1 cellular context compared by ENCODE assay signal in genomic region chr20:63696311-63696627, GRCh38.
TF ChIP-seq lines count a peak whose summit lies in the region.

No MANE protein-coding gene starts in this region.

TF ChIP-seq in HEK293, 187 proteins besides CTCF, POLR2A, EP300 and RAD21 (continued from another document):
- TF ChIP-seq ZNF391 (tag by site-specific recombination; IDR thresholded peaks at IDR 0.05; ENCODE audit: borderline replicate concordance, low read depth) (no peak), ZNF423 (tag by site-specific recombination; IDR thresholded peaks at IDR 0.05) (no peak), ZNF639 (tag by site-specific recombination; IDR thresholded peaks at IDR 0.05) (no peak), ZNF274 (IDR thresholded peaks at IDR 0.05; ENCODE audit: low read length) (no peak), ZNF274 (tag by site-specific recombination; IDR thresholded peaks at IDR 0.05; ENCODE audit: borderline replicate concordance) (no peak), SP2 (tag by site-specific recombination; IDR thresholded peaks at IDR 0.05) (no peak; the same call in 1 of the 2 replicates), GLIS2 (tag by site-specific recombination; IDR thresholded peaks at IDR 0.05) (no peak), ZNF544 (tag by site-specific recombination; IDR thresholded peaks at IDR 0.05) (no peak), PBX3 (CRISPR knock-in tag; IDR thresholded peaks at IDR 0.05) (no peak), REST (tag by site-specific recombination; IDR thresholded peaks at IDR 0.05) (peak; percentile 35; the same call in 1 of the 2 replicates), ZNF549 (tag by site-specific recombination; IDR thresholded peaks at IDR 0.05) (no peak), ZNF513 (tag by site-specific recombination; IDR thresholded peaks at IDR 0.05) (no peak), SCRT1 (tag by site-specific recombination; IDR thresholded peaks at IDR 0.05; ENCODE audit: borderline replicate concordance) (no peak), ZNF266 (tag by site-specific recombination; IDR thresholded peaks at IDR 0.05; ENCODE audit: low read depth) (no peak)
